In the genomic region with DNA sequence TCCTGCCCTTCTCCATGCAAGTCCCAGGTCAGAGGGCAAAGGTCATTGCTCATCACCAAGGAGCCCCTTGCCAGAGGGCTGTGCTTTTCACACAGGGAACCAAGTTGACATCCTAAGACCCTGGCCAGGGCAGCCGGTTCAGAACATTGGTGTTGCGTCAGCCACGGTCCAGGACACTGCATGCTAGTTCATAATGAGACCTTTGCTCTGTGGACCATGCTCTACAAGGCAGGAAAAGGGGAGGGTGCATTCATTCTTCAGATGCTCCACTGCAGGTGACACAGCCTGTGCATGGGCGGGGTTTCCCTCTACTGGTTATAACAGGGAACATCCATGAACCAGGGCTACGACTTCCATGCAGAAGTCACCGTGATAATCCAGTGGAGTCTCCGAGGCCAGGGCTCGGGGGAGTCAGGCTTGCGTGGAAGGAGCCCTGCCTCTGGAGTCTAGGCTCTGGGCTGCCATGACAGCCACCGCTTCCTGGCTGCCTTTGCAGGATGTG, we compare ENCODE assay signal across 14 cellular contexts.
DNase-seq lines count a peak whose midpoint lies in the region; TF ChIP-seq lines count a peak whose summit lies in the region.
"Had no signal": no experiment of that assay in that cellular context is flagged by ENCODE, and none has a peak within 500 bp of the region (broad histone marks: within the 10 kb centered on the region; RNA-seq: fewer than 3 reads in every experiment).

No MANE protein-coding gene starts in this region.

- TF ChIP-seq CTCF in neural progenitor cell (IDR thresholded peaks at IDR 0.05) = peak; percentile 42
- TF ChIP-seq CTCF in spleen (IDR thresholded peaks at IDR 0.05 in 8 of 11, conservative IDR thresholded peaks at IDR 0.05 in 3 of 11) = peak in 1 of 11 experiments; percentile 11
- no peak for TF ChIP-seq CTCF in ascending aorta (IDR thresholded peaks at IDR 0.05)

- 82 to 89% (median 83%) methylated on average over 8 to 10 of the region's 10 CpGs for WGBS in spleen, 5 donors

- TF ChIP-seq POLR2A in spleen (IDR thresholded peaks at IDR 0.05) = no peak

- H3K27ac ChIP-seq in neural progenitor cell (no peak overlapping the region), spleen (no peak overlapping the region), ascending aorta (no peak overlapping the region)
- H3K27ac ChIP-seq: epithelial cell of prostate, HL-60 had no signal

- no peak overlapping the region for H3K4me3 Mint-ChIP-seq in neural progenitor cell
- H3K4me3 Mint-ChIP-seq: natural killer cell treated with Interleukin-12 subunit alpha and Interleukin-12 subunit beta and Interleukin-15 and Interleukin-18, amount 100 ng/mL, for 72 hours; T-helper 1 cell treated with Interleukin-12 subunit alpha and Interleukin-12 subunit beta and Interleukin-4 antibody, amounts not matched to agents 30 μg/mL and 1 μg/mL, for 36 hours had no signal

- H3K27me3 ChIP-seq in neural progenitor cell = no peaks in the 10 kb centered on the region
- H3K27me3 ChIP-seq in spleen (replicated peaks in 1 of 7) = no peaks in the 10 kb centered on the region
- no peaks in the 10 kb centered on the region for H3K27me3 ChIP-seq in ascending aorta

- peaks cover 6% of the 10 kb centered on the region for H3K27me3 Mint-ChIP-seq in neural progenitor cell (ENCODE audit: insufficient read depth, low read depth)
- H3K27me3 Mint-ChIP-seq: natural killer cell treated with Interleukin-12 subunit alpha and Interleukin-12 subunit beta and Interleukin-15 and Interleukin-18, amount 100 ng/mL, for 72 hours had no signal

- DNase-seq in DMS 273 (lab: John Stamatoyannopoulos, UW; ENCODE audit: unreplicated experiment) = peak; percentile 59
- DNase-seq in DMS 273 treated with DMSO at 0.1 percent for 48 hours (lab: John Stamatoyannopoulos, UW) = no peak
- DNase-seq in NCI-H2171 treated with DMSO at 0.1 percent for 48 hours (lab: John Stamatoyannopoulos, UW) = peak; percentile 9
- peak; percentile 48 for DNase-seq in cerebellum (ENCODE audit: low spot score)
- peak; percentile 45 for DNase-seq in neural progenitor cell (ENCODE audit: low spot score)
- DNase-seq in spleen = no peak
- no peak for DNase-seq in ascending aorta (ENCODE audit: low spot score in 2 of 2)
- no peak for DNase-seq in central memory CD4-positive, alpha-beta T cell
- DNase-seq: 8988T, NCI-H2107 had no signal

- no peak overlapping the region for H3K4me2 ChIP-seq in neural progenitor cell

- H3K79me2 ChIP-seq in neural progenitor cell (ENCODE audit: low read depth) = no peaks in the 10 kb centered on the region

- H3K27ac Mint-ChIP-seq in neural progenitor cell = no peak overlapping the region
- H3K27ac Mint-ChIP-seq: natural killer cell treated with Interleukin-12 subunit alpha and Interleukin-12 subunit beta and Interleukin-15 and Interleukin-18, amount 100 ng/mL, for 72 hours; T-helper 1 cell treated with Interleukin-12 subunit alpha and Interleukin-12 subunit beta and Interleukin-4 antibody, amounts not matched to agents 30 μg/mL and 1 μg/mL, for 36 hours had no signal

- peaks cover 24% of the 10 kb centered on the region for H3K4me1 Mint-ChIP-seq in neural progenitor cell

- peaks cover 15% of the 10 kb centered on the region for H3F3A ChIP-seq in neural progenitor cell (ENCODE audit: low read depth)

- intact Hi-C loops in spleen (cut with DNase I; ENCODE audit: low total_unique reads) = no loop called here
- intact Hi-C loops in ascending aorta (cut with DNase I) = no loop called here

- H3K9me3 ChIP-seq in neural progenitor cell (ENCODE audit: low read depth) (no peaks in the 10 kb centered on the region), spleen (no peaks in the 10 kb centered on the region), ascending aorta (no peaks in the 10 kb centered on the region)

- H3K4me3 ChIP-seq in neural progenitor cell (no peak overlapping the region), spleen (no peak overlapping the region), ascending aorta (no peak overlapping the region)

- H3K4me1 ChIP-seq in neural progenitor cell = peaks cover 15% of the 10 kb centered on the region
- H3K4me1 ChIP-seq in spleen = peaks cover 0 to 7% (median 0%) of the 10 kb centered on the region in 6 donors
- H3K4me1 ChIP-seq in ascending aorta = no peaks in the 10 kb centered on the region

- H3K36me3 ChIP-seq in neural progenitor cell (no peaks in the 10 kb centered on the region), spleen (no peaks in the 10 kb centered on the region), ascending aorta (peaks cover 0 to 8% of the 10 kb centered on the region in 2 donors)

- H3K36me3 Mint-ChIP-seq in neural progenitor cell = no peaks in the 10 kb centered on the region
- H3K36me3 Mint-ChIP-seq: natural killer cell treated with Interleukin-12 subunit alpha and Interleukin-12 subunit beta and Interleukin-15 and Interleukin-18, amount 100 ng/mL, for 72 hours had no signal

- no peak overlapping the region for H2AFZ ChIP-seq in neural progenitor cell (replicated peaks)

- peaks cover 3% of the 10 kb centered on the region for H3K9me3 Mint-ChIP-seq in neural progenitor cell
- H3K9me3 Mint-ChIP-seq: natural killer cell treated with Interleukin-12 subunit alpha and Interleukin-12 subunit beta and Interleukin-15 and Interleukin-18, amount 100 ng/mL, for 72 hours; T-helper 1 cell treated with Interleukin-12 subunit alpha and Interleukin-12 subunit beta and Interleukin-4 antibody, amounts not matched to agents 30 μg/mL and 1 μg/mL, for 36 hours had no signal

- no peak overlapping the region for H3K9ac ChIP-seq in neural progenitor cell

- no peaks in the 10 kb centered on the region for H4K20me1 ChIP-seq in neural progenitor cell (ENCODE audit: low read depth)

Comparison
In these comparisons a context has a peak if more than half of its experiments do, and no peak if none do; other contexts are left out.
1. DNase-seq: peak in DMS 273 (single experiment), NCI-H2171 treated with DMSO at 0.1 percent for 48 hours (single experiment), cerebellum (single experiment) and neural progenitor cell (single experiment); none in DMS 273 treated with DMSO at 0.1 percent for 48 hours (single experiment), spleen (single experiment), ascending aorta (0 of 2) and central memory CD4-positive, alpha-beta T cell (single experiment).